11 cellular contexts compared by ENCODE assay signal in genomic region chr4:97560009-97560408, GRCh38.
"Had no signal": no experiment of that assay in that cellular context is flagged by ENCODE, and none has a peak within 500 bp of the region (broad histone marks: within the 10 kb centered on the region; RNA-seq: fewer than 3 reads in every experiment).

No MANE protein-coding gene starts in this region.

- H2AFZ ChIP-seq: GM23248, GM23338 had no signal

- FAIRE-seq: H1, H54 had no signal

- H3K4me2 ChIP-seq: GM23338 had no signal

- H3K9me3 ChIP-seq: HAP-1 had no signal

- DNase-seq: GM23248, GOT3, H7, H9, HCEC 1CT, HFFc6 had no signal

- H3K9ac ChIP-seq: GM23248 had no signal

- H3K4me1 ChIP-seq: HAP-1 had no signal

- H3K27ac ChIP-seq: GM23248 had no signal

- H3K36me3 ChIP-seq: HAP-1 had no signal

- ATAC-seq: GM23338, HCT116 had no signal

- H3K4me3 ChIP-seq: GM23248, GM23338, HAP-1 had no signal
